Comparison of ENCODE assay signal across 10 cellular contexts in genomic region chr19:51372649-51373504, GRCh38. TPM values are rescaled to one million over a fixed set of nuclear protein-coding genes. Genes with fewer than 3 reads are reported as not detected.
DNase-seq lines count a peak whose midpoint lies in the region; ATAC-seq and TF ChIP-seq lines count a peak whose summit lies in the region.
"Had no signal": no experiment of that assay in that cellular context is flagged by ENCODE, and none has a peak within 500 bp of the region (broad histone marks: within the 10 kb centered on the region; RNA-seq: fewer than 3 reads in every experiment).

Gene NKG7 (minus strand): TSS chr19:51372654. CDS start chr19:51372535, 119 bp downstream.

- H3K36me3 ChIP-seq in DND-41 (ENCODE audit: insufficient read depth, low read length) (no peaks in the 10 kb centered on the region), spleen (no peaks in the 10 kb centered on the region)

- peak; percentile 87 for ATAC-seq in DND-41 (ENCODE audit: insufficient read depth, low read depth)
- ATAC-seq in HG03439 (IDR thresholded peaks at IDR 0.05; ENCODE audit: unreplicated experiment): no peak
- ATAC-seq in GM18873 (IDR thresholded peaks at IDR 0.05; ENCODE audit: low FRiP score, unreplicated experiment): no peak

- 17 to 28% (median 27%) methylated on average over 8 to 9 of the region's 9 CpGs for WGBS in spleen, 5 donors

- peak; percentile 93 for DNase-seq in DND-41
- DNase-seq in MV-4-11 (lab: John Stamatoyannopoulos, UW): peak; percentile 99
- DNase-seq in activated T-cell treated with anti-CD3 and anti-CD28 coated beads, Interleukin-2, amount 50 U/mL, for 24 hours: peak; percentile 81
- DNase-seq in spleen: peak; percentile 80
- DNase-seq in DMS 273 (lab: John Stamatoyannopoulos, UW; ENCODE audit: unreplicated experiment): no peak
- no peak for DNase-seq in NCI-H2196 treated with DMSO at 0.1 percent for 48 hours (lab: John Stamatoyannopoulos, UW; ENCODE audit: unreplicated experiment)
- DNase-seq: NCI-H2227 treated with DMSO at 0.1 percent for 48 hours had no signal

- peak within 1 kb of the TSS; percentile 83 for H3K4me2 ChIP-seq in DND-41 (ENCODE audit: insufficient read depth, low read length)

- H4K20me1 ChIP-seq in DND-41 (ENCODE audit: insufficient read depth, low read length): no peaks in the 10 kb centered on the region

- no peak for TF ChIP-seq POLR2A in spleen (IDR thresholded peaks at IDR 0.05)

- H3K27me3 Mint-ChIP-seq in activated T-cell treated with anti-CD3 and anti-CD28 coated beads, Interleukin-2, amount 50 U/mL, for 24 hours: no peaks in the 10 kb centered on the region

- H3K9me3 ChIP-seq in DND-41 (ENCODE audit: insufficient read depth, low read length, severe bottlenecking) (no peaks in the 10 kb centered on the region), spleen (no peaks in the 10 kb centered on the region)

- H3K4me1 Mint-ChIP-seq in activated T-cell treated with anti-CD3 and anti-CD28 coated beads, Interleukin-2, amount 50 U/mL, for 24 hours (ENCODE audit: low read depth): peaks cover 77% of the 10 kb centered on the region

- H3K27ac ChIP-seq in DND-41 (ENCODE audit: low read length) (peak within 1 kb of the TSS; percentile 89), spleen (peak within 1 kb of the TSS; percentile 27 to 97 (median 76))

- peaks cover 2% of the 10 kb centered on the region for H3K9me3 Mint-ChIP-seq in activated T-cell treated with anti-CD3 and anti-CD28 coated beads, Interleukin-2, amount 50 U/mL, for 24 hours

- TF ChIP-seq CTCF in DND-41 (IDR thresholded peaks at IDR 0.05; ENCODE audit: borderline replicate concordance, extremely low read depth, low read length, poor library complexity, severe bottlenecking): no peak
- TF ChIP-seq CTCF in spleen (IDR thresholded peaks at IDR 0.05 in 8 of 11, conservative IDR thresholded peaks at IDR 0.05 in 3 of 11): no peak

- H3K4me3 ChIP-seq in DND-41 (ENCODE audit: low read depth in 1 of 2, low read length in 2 of 2) (peak within 1 kb of the TSS; percentile 7 to 57; a peak in 3 of 4 replicates), spleen (peak within 1 kb of the TSS; percentile 16 to 95 (median 32))

- peak within 1 kb of the TSS; percentile 48 for H2AFZ ChIP-seq in DND-41 (ENCODE audit: low read depth, low read length)

- H3K27me3 ChIP-seq in DND-41 (ENCODE audit: insufficient read depth, low read length, poor library complexity) (no peaks in the 10 kb centered on the region), spleen (replicated peaks in 1 of 7) (no peaks in the 10 kb centered on the region)

- peaks cover 5% of the 10 kb centered on the region; the same call in 1 of the 2 replicates for H3K79me2 ChIP-seq in DND-41 (ENCODE audit: insufficient read depth, low read length)

- peaks cover 37% of the 10 kb centered on the region for H3K36me3 Mint-ChIP-seq in activated T-cell treated with anti-CD3 and anti-CD28 coated beads, Interleukin-2, amount 50 U/mL, for 24 hours (ENCODE audit: low read depth)

- peak within 1 kb of the TSS; percentile 98 for H3K27ac Mint-ChIP-seq in activated T-cell treated with anti-CD3 and anti-CD28 coated beads, Interleukin-2, amount 50 U/mL, for 24 hours

- H3K9ac ChIP-seq in DND-41 (ENCODE audit: low read depth, low read length): peak within 1 kb of the TSS; percentile 69

- peak within 1 kb of the TSS; percentile 97 for H3K4me3 Mint-ChIP-seq in activated T-cell treated with anti-CD3 and anti-CD28 coated beads, Interleukin-2, amount 50 U/mL, for 24 hours

- H3K4me1 ChIP-seq in DND-41 (ENCODE audit: insufficient read depth, low read length) (peaks cover 62% of the 10 kb centered on the region), spleen (peaks cover 4 to 88% (median 29%) of the 10 kb centered on the region in 6 donors)

- intact Hi-C loops in spleen (cut with DNase I; ENCODE audit: low total_unique reads): no loop called here

RNA-seq across cellular contexts. Expression of gene NKG7, which starts in this region (rescaled TPM):
- 100 to 1,000 TPM in 3 of 7 donors, 10 to 100 TPM in 4; 54.5 to 144 (median 94.1) TPM for total RNA-seq in spleen
- polyA plus RNA-seq in spleen: 10 to 100 TPM; 30.8 to 43.7 (median 37.8) TPM
- total RNA-seq: epithelial cell of proximal tubule had no signal

Comparison
In these comparisons a context has a peak if more than half of its experiments do, and no peak if none do; other contexts are left out.
1. DNase-seq: peak in DND-41 (single experiment), MV-4-11 (single experiment), activated T-cell treated with anti-CD3 and anti-CD28 coated beads, Interleukin-2, amount 50 U/mL, for 24 hours (single experiment) and spleen (single experiment); none in DMS 273 (single experiment) and NCI-H2196 treated with DMSO at 0.1 percent for 48 hours (single experiment).